1 cellular context compared by ENCODE assay signal in genomic region chr11:64888761-64889511, GRCh38.
A peak's percentile ranks its signal among the peaks of the same experiment; 100 is the strongest.
TF ChIP-seq lines count a peak whose summit lies in the region.

No MANE protein-coding gene starts in this region.

TF ChIP-seq in HepG2, 621 proteins besides CTCF, POLR2A, EP300 and RAD21 (continued from another document and continues in another):
- TF ChIP-seq ZNF180 (CRISPR knock-in tag; IDR thresholded peaks at IDR 0.05; ENCODE audit: borderline replicate concordance, low read depth): no peak
- no peak for TF ChIP-seq SPEN (CRISPR knock-in tag; IDR thresholded peaks at IDR 0.05; ENCODE audit: low read depth)
- TF ChIP-seq ZNF740 (CRISPR knock-in tag; IDR thresholded peaks at IDR 0.05): no peak
- TF ChIP-seq ARID2 (CRISPR knock-in tag; IDR thresholded peaks at IDR 0.05; ENCODE audit: borderline replicate concordance): no peak
- TF ChIP-seq ZNF549 (CRISPR knock-in tag; IDR thresholded peaks at IDR 0.05): no peak
- no peak for TF ChIP-seq KDM4B (CRISPR knock-in tag; IDR thresholded peaks at IDR 0.05)
- no peak for TF ChIP-seq MTF1 (CRISPR knock-in tag; IDR thresholded peaks at IDR 0.05)
- no peak for TF ChIP-seq FOXK1 (CRISPR knock-in tag; IDR thresholded peaks at IDR 0.05; ENCODE audit: borderline replicate concordance, low read depth)
- TF ChIP-seq ZNF550 (CRISPR knock-in tag; IDR thresholded peaks at IDR 0.05; ENCODE audit: borderline replicate concordance): no peak
- peak; percentile 52; the same call in 1 of the 2 replicates for TF ChIP-seq ZNF564 (CRISPR knock-in tag; IDR thresholded peaks at IDR 0.05)
- no peak for TF ChIP-seq MED1 (CRISPR knock-in tag; IDR thresholded peaks at IDR 0.05)
- TF ChIP-seq UBTF (CRISPR knock-in tag; IDR thresholded peaks at IDR 0.05): no peak
- TF ChIP-seq PRDM10 (CRISPR knock-in tag; IDR thresholded peaks at IDR 0.05; ENCODE audit: low read depth): peak; percentile 45; the same call in 1 of the 2 replicates
- no peak for TF ChIP-seq ZSCAN21 (CRISPR knock-in tag; IDR thresholded peaks at IDR 0.05; ENCODE audit: borderline replicate concordance)
- peak; percentile 24 for TF ChIP-seq SKI (IDR thresholded peaks at IDR 0.05; ENCODE audit: partially characterized antibody)
- TF ChIP-seq TARDBP (CRISPR knock-in tag; IDR thresholded peaks at IDR 0.05): peak; percentile 60
- TF ChIP-seq CBX5 (CRISPR knock-in tag; IDR thresholded peaks at IDR 0.05; ENCODE audit: borderline replicate concordance): no peak
- no peak for TF ChIP-seq YY1 (IDR thresholded peaks at IDR 0.05; ENCODE audit: insufficient read depth, insufficient replicate concordance, low read depth, low read length)
- no peak for TF ChIP-seq ZNF44 (CRISPR knock-in tag; IDR thresholded peaks at IDR 0.05)
- TF ChIP-seq ZBTB33 (CRISPR knock-in tag; IDR thresholded peaks at IDR 0.05): no peak
- no peak for TF ChIP-seq CREM (IDR thresholded peaks at IDR 0.05)
- no peak for TF ChIP-seq CREM (CRISPR knock-in tag; IDR thresholded peaks at IDR 0.05)
- peak; percentile 98 for TF ChIP-seq ZNF768 (CRISPR knock-in tag; IDR thresholded peaks at IDR 0.05)
- TF ChIP-seq ZBTB3 (CRISPR knock-in tag; IDR thresholded peaks at IDR 0.05; ENCODE audit: borderline replicate concordance, low read depth): no peak
- TF ChIP-seq ZNF510 (CRISPR knock-in tag; IDR thresholded peaks at IDR 0.05; ENCODE audit: low read depth): no peak
- TF ChIP-seq ZNF891 (CRISPR knock-in tag; IDR thresholded peaks at IDR 0.05): peak; percentile 44; the same call in 1 of the 2 replicates
- TF ChIP-seq RBM22 (optimal IDR thresholded peaks at IDR 0.05; ENCODE audit: low read length): peak; percentile 94
- TF ChIP-seq ZNF276 (CRISPR knock-in tag; IDR thresholded peaks at IDR 0.05; ENCODE audit: low read depth): 0 out of 2 replicates have a peak, but pooled peaks have one; percentile 53
- TF ChIP-seq ZSCAN30 (CRISPR knock-in tag; IDR thresholded peaks at IDR 0.05): no peak
- no peak for TF ChIP-seq GMEB2 (CRISPR knock-in tag; IDR thresholded peaks at IDR 0.05; ENCODE audit: low read depth)
- peak; percentile 19; the same call in 1 of the 2 replicates for TF ChIP-seq ZNF143 (CRISPR knock-in tag; IDR thresholded peaks at IDR 0.05)
- 0 out of 2 replicates have a peak, but pooled peaks have one; percentile 2 for TF ChIP-seq GATAD1 (CRISPR knock-in tag; IDR thresholded peaks at IDR 0.05)
- TF ChIP-seq PAF1 (CRISPR knock-in tag; IDR thresholded peaks at IDR 0.05): peak; percentile 36; the same call in 1 of the 2 replicates
- TF ChIP-seq ZNF432 (CRISPR knock-in tag; IDR thresholded peaks at IDR 0.05; ENCODE audit: borderline replicate concordance): no peak
- no peak for TF ChIP-seq ZNF557 (CRISPR knock-in tag; IDR thresholded peaks at IDR 0.05)
- no peak for TF ChIP-seq LCORL (IDR thresholded peaks at IDR 0.05)
- peak; percentile 28; the same call in 1 of the 2 replicates for TF ChIP-seq LCORL (CRISPR knock-in tag; IDR thresholded peaks at IDR 0.05)
- peak; percentile 62 for TF ChIP-seq HNRNPH1 (optimal IDR thresholded peaks at IDR 0.05; ENCODE audit: low read depth, low read length)
- TF ChIP-seq PHF20 (CRISPR knock-in tag; IDR thresholded peaks at IDR 0.05): no peak
- no peak for TF ChIP-seq FOXO1 (CRISPR knock-in tag; IDR thresholded peaks at IDR 0.05)
- TF ChIP-seq ZFX (CRISPR knock-in tag; IDR thresholded peaks at IDR 0.05; ENCODE audit: low read depth): peak; percentile 14; the same call in 1 of the 2 replicates
- no peak for TF ChIP-seq NFE2L2 (IDR thresholded peaks at IDR 0.05; ENCODE audit: low read length)
- TF ChIP-seq TRIM22 (IDR thresholded peaks at IDR 0.05): no peak
- TF ChIP-seq MLLT10 (CRISPR knock-in tag; IDR thresholded peaks at IDR 0.05): no peak
- TF ChIP-seq EED (CRISPR knock-in tag; IDR thresholded peaks at IDR 0.05): 0 out of 2 replicates have a peak, but pooled peaks have one; percentile 30
- TF ChIP-seq SMARCE1 (IDR thresholded peaks at IDR 0.05; ENCODE audit: borderline replicate concordance): no peak
- TF ChIP-seq ZNF414 (CRISPR knock-in tag; IDR thresholded peaks at IDR 0.05): 0 out of 2 replicates have a peak, but pooled peaks have one; percentile 21
- TF ChIP-seq HOMEZ (CRISPR knock-in tag; IDR thresholded peaks at IDR 0.05; ENCODE audit: low read depth): no peak
- TF ChIP-seq GLI4 (CRISPR knock-in tag; IDR thresholded peaks at IDR 0.05; ENCODE audit: borderline replicate concordance): no peak
- no peak for TF ChIP-seq ZNF512 (CRISPR knock-in tag; IDR thresholded peaks at IDR 0.05)
- no peak for TF ChIP-seq ZNF737 (CRISPR knock-in tag; IDR thresholded peaks at IDR 0.05; ENCODE audit: borderline replicate concordance)
- TF ChIP-seq HNRNPL (IDR thresholded peaks at IDR 0.05; ENCODE audit: low read depth, low read length): no peak
